In the genomic region with DNA sequence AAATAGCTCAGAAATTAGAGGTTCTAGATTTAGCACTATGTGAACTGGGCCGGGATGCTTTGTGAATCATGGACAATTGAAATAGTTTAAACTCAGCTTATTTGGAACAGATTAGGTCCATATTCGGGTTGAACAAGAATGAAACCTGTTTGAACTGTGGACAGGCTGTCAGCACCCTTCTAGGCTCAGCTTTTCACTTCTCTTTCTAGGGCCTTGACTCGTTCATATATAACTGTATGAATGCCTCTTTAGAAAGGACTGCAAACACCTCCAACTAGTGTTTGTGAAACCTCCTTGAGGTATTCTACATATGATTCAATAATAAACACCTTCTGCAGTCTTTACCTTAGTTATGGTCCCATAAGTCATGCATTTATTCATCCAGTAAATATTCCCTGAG, we compare ENCODE assay signal across 23 cellular contexts.
DNase-seq lines count a peak whose midpoint lies in the region; ATAC-seq lines count a peak whose summit lies in the region.
"Had no signal": no experiment of that assay in that cellular context is flagged by ENCODE, and none has a peak within 500 bp of the region (broad histone marks: within the 10 kb centered on the region; RNA-seq: fewer than 3 reads in every experiment).

No MANE protein-coding gene starts in this region.

- intact Hi-C loops in activated CD4-positive, alpha-beta T cell treated with anti-CD3 and anti-CD28 coated beads, Interleukin-2, amount 10 ng/mL, durations not matched to agents 24 days and 14 days (cut with micrococcal nuclease) = no loop called here

- no peaks in the 10 kb centered on the region for H3K9me3 Mint-ChIP-seq in activated CD4-positive, alpha-beta T cell treated with anti-CD3 and anti-CD28 coated beads, Interleukin-2, amount 10 ng/mL, durations not matched to agents 24 days and 14 days
- H3K9me3 Mint-ChIP-seq in stimulated activated naive B cell treated with anti-CD40 and anti-IgM and Interleukin-4, amounts not matched to agents 10 μg/mL and 1 μg/mL and 100 μg/mL, for 72 hours = no peaks in the 10 kb centered on the region
- H3K9me3 Mint-ChIP-seq: activated naive CD8-positive, alpha-beta T cell treated with anti-CD3 and anti-CD28 coated beads, Interleukin-2, amount 10 ng/mL, durations not matched to agents 7 days and 5 days; GM23338; nephron progenitor cell had no signal

- H3K27ac Mint-ChIP-seq in activated CD4-positive, alpha-beta T cell treated with anti-CD3 and anti-CD28 coated beads, Interleukin-2, amount 10 ng/mL, durations not matched to agents 24 days and 14 days = no peak overlapping the region
- H3K27ac Mint-ChIP-seq in stimulated activated naive B cell treated with anti-CD40 and anti-IgM and Interleukin-4, amounts not matched to agents 10 μg/mL and 1 μg/mL and 100 μg/mL, for 72 hours = no peak overlapping the region
- H3K27ac Mint-ChIP-seq: activated naive CD8-positive, alpha-beta T cell treated with anti-CD3 and anti-CD28 coated beads, Interleukin-2, amount 10 ng/mL, durations not matched to agents 7 days and 5 days; GM23338; nephron progenitor cell had no signal

- peak; percentile 51 for ATAC-seq in GM21390 (IDR thresholded peaks at IDR 0.05; ENCODE audit: unreplicated experiment)
- peak; percentile 90 for ATAC-seq in HG02885 (IDR thresholded peaks at IDR 0.05; ENCODE audit: poor library complexity, unreplicated experiment)
- peak; percentile 60 to 65 for ATAC-seq in stimulated activated naive B cell treated with anti-CD40 and anti-IgM and Interleukin-4, amounts not matched to agents 10 μg/mL and 1 μg/mL and 100 μg/mL, for 72 hours (replicated peaks)
- ATAC-seq in GM18873 (IDR thresholded peaks at IDR 0.05; ENCODE audit: low FRiP score, unreplicated experiment) = no peak
- ATAC-seq: activated CD4-positive, CD25-positive, alpha-beta regulatory T cell treated with anti-CD3 and anti-CD28 coated beads, Interleukin-2, amount 50 U/mL, for 24 hours; GM23338; heart right ventricle; mucosa of descending colon had no signal

- H3K27me3 Mint-ChIP-seq in activated CD4-positive, alpha-beta T cell treated with anti-CD3 and anti-CD28 coated beads, Interleukin-2, amount 10 ng/mL, durations not matched to agents 24 days and 14 days = peaks cover 9% of the 10 kb centered on the region
- H3K27me3 Mint-ChIP-seq in stimulated activated naive B cell treated with anti-CD40 and anti-IgM and Interleukin-4, amounts not matched to agents 10 μg/mL and 1 μg/mL and 100 μg/mL, for 72 hours = no peaks in the 10 kb centered on the region

- no peak overlapping the region for H3K4me3 Mint-ChIP-seq in activated CD4-positive, alpha-beta T cell treated with anti-CD3 and anti-CD28 coated beads, Interleukin-2, amount 10 ng/mL, durations not matched to agents 24 days and 14 days
- no peak overlapping the region for H3K4me3 Mint-ChIP-seq in stimulated activated naive B cell treated with anti-CD40 and anti-IgM and Interleukin-4, amounts not matched to agents 10 μg/mL and 1 μg/mL and 100 μg/mL, for 72 hours
- H3K4me3 Mint-ChIP-seq: activated naive CD8-positive, alpha-beta T cell treated with anti-CD3 and anti-CD28 coated beads, Interleukin-2, amount 10 ng/mL, durations not matched to agents 7 days and 5 days; GM23338; nephron progenitor cell had no signal

- no peaks in the 10 kb centered on the region for H3K36me3 Mint-ChIP-seq in activated CD4-positive, alpha-beta T cell treated with anti-CD3 and anti-CD28 coated beads, Interleukin-2, amount 10 ng/mL, durations not matched to agents 24 days and 14 days (ENCODE audit: low read depth)
- H3K36me3 Mint-ChIP-seq in stimulated activated naive B cell treated with anti-CD40 and anti-IgM and Interleukin-4, amounts not matched to agents 10 μg/mL and 1 μg/mL and 100 μg/mL, for 72 hours = no peaks in the 10 kb centered on the region
- H3K36me3 Mint-ChIP-seq: activated naive CD8-positive, alpha-beta T cell treated with anti-CD3 and anti-CD28 coated beads, Interleukin-2, amount 10 ng/mL, durations not matched to agents 7 days and 5 days had no signal

- peak; percentile 25 for DNase-seq in activated CD4-positive, alpha-beta T cell treated with anti-CD3 and anti-CD28 coated beads, Interleukin-2, amount 10 ng/mL, durations not matched to agents 24 days and 14 days
- no peak for DNase-seq in activated CD4-positive, alpha-beta T cell treated with anti-CD3 and anti-CD28 coated beads for 48 hours
- no peak for DNase-seq in stimulated activated naive B cell treated with anti-CD40 and anti-IgM and Interleukin-4, amounts not matched to agents 10 μg/mL and 1 μg/mL and 100 μg/mL, for 72 hours
- DNase-seq in activated gamma-delta T cell treated with Interleukin-2 at 50 U/mL for 16 hours = no peak
- DNase-seq in activated CD4-positive, alpha-beta T cell treated with anti-CD3 and anti-CD28 coated beads for 1 hour = no peak
- DNase-seq: 8988T; activated effector memory CD4-positive, alpha-beta T cell treated with Interleukin-2 at 50 U/mL for 16 hours; activated naive CD8-positive, alpha-beta T cell treated with anti-CD3 and anti-CD28 coated beads, Interleukin-2, amount 10 ng/mL, durations not matched to agents 7 days and 5 days; activated T-cell treated with anti-CD3 and anti-CD28 coated beads for 4 hours; cortex of kidney; foreskin melanocyte; heart right ventricle; kidney glomerular epithelial cell; mucosa of descending colon; NCI-H1417 treated with DMSO at 0.1 percent for 48 hours; NCI-H774; nephron progenitor cell; ovary had no signal

- peaks cover 6% of the 10 kb centered on the region for H3K4me1 Mint-ChIP-seq in activated CD4-positive, alpha-beta T cell treated with anti-CD3 and anti-CD28 coated beads, Interleukin-2, amount 10 ng/mL, durations not matched to agents 24 days and 14 days
- H3K4me1 Mint-ChIP-seq in stimulated activated naive B cell treated with anti-CD40 and anti-IgM and Interleukin-4, amounts not matched to agents 10 μg/mL and 1 μg/mL and 100 μg/mL, for 72 hours = peaks cover 0 to 1% of the 10 kb centered on the region in 2 donors
